In genomic region chr16:637081-638018, GRCh38 we compare ENCODE assay signal across 1 cellular context.
A peak's percentile ranks its signal among the peaks of the same experiment; 100 is the strongest.
TF ChIP-seq lines count a peak whose summit lies in the region.

No MANE protein-coding gene starts in this region.

TF ChIP-seq in HEK293, 187 proteins besides CTCF, POLR2A, EP300 and RAD21 (continued from another document):
- TF ChIP-seq PRDM10 (tag by site-specific recombination; IDR thresholded peaks at IDR 0.05) = no peak
- 0 out of 2 replicates have a peak, but pooled peaks have one; percentile 4 for TF ChIP-seq SP2 (tag by site-specific recombination; IDR thresholded peaks at IDR 0.05)
